Comparison of ENCODE assay signal across 2 cellular contexts in genomic region chr19:7577422-7577821, GRCh38. TPM values are rescaled to one million over a fixed set of nuclear protein-coding genes. Genes with fewer than 3 reads are reported as not detected.
"Had no signal": no experiment of that assay in that cellular context is flagged by ENCODE, and none has a peak within 500 bp of the region (broad histone marks: within the 10 kb centered on the region; RNA-seq: fewer than 3 reads in every experiment).

No MANE protein-coding gene starts in this region.

RNA-seq across cellular contexts. Expression of gene CAMSAP3, which starts 18.2 kb away (rescaled TPM):
- total RNA-seq: HT1080, IMR-90 had no signal
- polyA plus RNA-seq: IMR-90 had no signal
